ENCODE assay signal across 8 cellular contexts in the genomic region with DNA sequence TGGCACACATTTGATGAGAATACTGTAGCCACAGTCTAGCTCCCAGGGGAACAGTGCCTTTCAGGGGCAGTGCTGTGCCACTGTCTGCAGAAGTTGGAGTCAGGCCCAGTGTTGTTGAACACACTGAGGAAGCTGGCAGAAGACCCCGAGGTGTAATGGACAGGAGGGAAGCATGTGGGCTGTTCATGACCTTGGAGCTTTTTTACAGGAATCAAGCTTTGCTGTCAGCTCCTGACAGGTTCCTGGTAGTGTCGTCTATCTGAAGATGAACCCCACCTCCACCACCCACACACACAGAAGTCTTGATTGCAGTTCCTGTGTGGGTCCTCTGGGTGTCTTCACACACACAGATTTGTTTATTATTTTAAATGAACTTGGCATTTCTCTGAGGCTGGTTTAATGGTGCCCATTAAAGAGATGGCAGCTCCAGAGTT. TPM values are rescaled to one million over a fixed set of nuclear protein-coding genes. Genes with fewer than 3 reads are reported as not detected.
DNase-seq lines count a peak whose midpoint lies in the region; ATAC-seq and TF ChIP-seq lines count a peak whose summit lies in the region.

No MANE protein-coding gene starts in this region.

- peak; percentile 78 for ATAC-seq in GM18502 (IDR thresholded peaks at IDR 0.05; ENCODE audit: poor library complexity, unreplicated experiment)
- peak; percentile 71 for ATAC-seq in HG02763 (IDR thresholded peaks at IDR 0.05; ENCODE audit: unreplicated experiment)
- ATAC-seq in heart right ventricle = peak; percentile 34 to 89 (median 65)
- peak; percentile 71 for ATAC-seq in stimulated activated naive CD8-positive, alpha-beta T cell treated with anti-CD3 and anti-CD28 coated beads, Interleukin-15, Interleukin-2, amounts not matched to agents 100 U/mL and 50 U/mL, for 24 hours

- H3K27me3 ChIP-seq in heart right ventricle = no peaks in the 10 kb centered on the region

- intact Hi-C loops in heart right ventricle (cut with DNase I) = loop anchor here in 7 of 10 donors (1.0 to 10.0 kb wide), 4 partner anchors 43 to 99 kb away; no protein-coding TSS in a partner anchor

- peak overlapping the region in 1 of 10 donors; percentile 12 for H3K27ac ChIP-seq in heart right ventricle

- H3K9me3 ChIP-seq in heart right ventricle = no peaks in the 10 kb centered on the region

- WGBS in heart right ventricle, 2 donors = 12 to 13% methylated on average over 2 of the region's 2 CpGs

- peaks cover 0 to 57% (median 0%) of the 10 kb centered on the region in 9 donors for H3K4me1 ChIP-seq in heart right ventricle

- peak in 5 of 9 donors; percentile 29 to 52 (median 46) for TF ChIP-seq CTCF in heart right ventricle (IDR thresholded peaks at IDR 0.05)

- DNase-seq in AG08395 (ENCODE audit: low spot score) (peak; percentile 41), NCI-H1092 treated with DMSO at 0.1 percent for 48 hours (lab: John Stamatoyannopoulos, UW) (peak; percentile 55), activated T-cell treated with anti-CD3 and anti-CD28 coated beads for 48 hours (ENCODE audit: low read depth) (peak; percentile 48), heart right ventricle (no peak), OCI-M2 (lab: John Stamatoyannopoulos, UW; ENCODE audit: unreplicated experiment) (no peak)
- DNase-seq in stimulated activated naive CD8-positive, alpha-beta T cell treated with anti-CD3 and anti-CD28 coated beads, Interleukin-15, Interleukin-2, amounts not matched to agents 100 U/mL and 50 U/mL, for 24 hours = peak; percentile 58

- H3K4me3 ChIP-seq in heart right ventricle = no peak overlapping the region

- no peaks in the 10 kb centered on the region for H3K36me3 ChIP-seq in heart right ventricle

RNA-seq across cellular contexts. Expression of a gene that starts 40.3 kb away (rescaled TPM):
- total RNA-seq in heart right ventricle = 10 to 100 TPM in 6 of 10 donors, 1 to 10 TPM in 4; 3.3 to 30.8 (median 10.1) TPM
- 1 to 10 TPM; 6.1 to 7.4 TPM for polyA plus RNA-seq in heart right ventricle

Comparison
In these comparisons a context has a peak if more than half of its experiments do, and no peak if none do; other contexts are left out.
1. DNase-seq: peak in AG08395 (single experiment), NCI-H1092 treated with DMSO at 0.1 percent for 48 hours (single experiment), activated T-cell treated with anti-CD3 and anti-CD28 coated beads for 48 hours (single experiment) and stimulated activated naive CD8-positive, alpha-beta T cell treated with anti-CD3 and anti-CD28 coated beads, Interleukin-15, Interleukin-2, amounts not matched to agents 100 U/mL and 50 U/mL, for 24 hours (single experiment); none in heart right ventricle (0 of 2) and OCI-M2 (single experiment).
2. Peak in every context shown above with its lines, with median percentiles within 50 percentile points of each other: ATAC-seq.